1 cellular context compared by ENCODE assay signal in the genomic region with DNA sequence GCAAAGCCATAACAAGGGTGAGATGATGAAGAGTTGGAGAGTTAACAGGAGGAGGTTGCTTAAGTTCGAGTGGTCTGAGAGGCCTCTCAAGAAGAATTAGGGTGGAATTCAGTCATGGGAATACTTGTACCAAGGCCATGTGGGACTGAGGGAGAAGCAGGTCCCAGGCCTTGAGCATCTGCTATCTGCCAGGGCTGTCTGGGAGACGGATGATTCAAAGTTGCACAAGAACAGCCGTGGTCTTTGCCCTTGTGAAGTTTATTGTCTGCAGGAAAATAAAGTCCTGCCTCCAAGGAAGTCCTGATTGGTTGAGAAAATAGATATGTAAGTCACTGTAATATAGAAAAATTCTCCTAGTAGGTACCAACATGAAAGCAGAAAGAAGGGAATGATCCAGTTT.
TF ChIP-seq lines count a peak whose summit lies in the region.

No MANE protein-coding gene starts in this region.

TF ChIP-seq in HepG2, 621 proteins besides CTCF, POLR2A, EP300 and RAD21 (continued from another document and continues in another):
- TF ChIP-seq ATF7 (IDR thresholded peaks at IDR 0.05) (no peak), ATF7 (CRISPR knock-in tag; IDR thresholded peaks at IDR 0.05) (no peak), SYNCRIP (IDR thresholded peaks at IDR 0.05; ENCODE audit: insufficient read depth, low read depth, low read length) (no peak), NR2F2 (IDR thresholded peaks at IDR 0.05; ENCODE audit: borderline replicate concordance, low read depth) (no peak), TBX3 (IDR thresholded peaks at IDR 0.05; ENCODE audit: borderline replicate concordance) (no peak), TCF7 (IDR thresholded peaks at IDR 0.05; ENCODE audit: low read depth) (no peak), TARDBP (CRISPR knock-in tag; IDR thresholded peaks at IDR 0.05) (no peak), ZNF138 (CRISPR knock-in tag; IDR thresholded peaks at IDR 0.05; ENCODE audit: low read depth) (no peak), ZNF747 (CRISPR knock-in tag; IDR thresholded peaks at IDR 0.05; ENCODE audit: borderline replicate concordance) (no peak), NONO (IDR thresholded peaks at IDR 0.05) (no peak), NONO (CRISPR knock-in tag; conservative IDR thresholded peaks at IDR 0.05) (no peak), ZNF766 (CRISPR knock-in tag; IDR thresholded peaks at IDR 0.05; ENCODE audit: borderline replicate concordance) (no peak), RORA (CRISPR knock-in tag; IDR thresholded peaks at IDR 0.05) (no peak), KDM5A (IDR thresholded peaks at IDR 0.05; ENCODE audit: borderline replicate concordance, low read length) (no peak), HDAC1 (CRISPR knock-in tag; IDR thresholded peaks at IDR 0.05) (peak; percentile 45; the same call in 1 of the 2 replicates), KAT8 (CRISPR knock-in tag; IDR thresholded peaks at IDR 0.05) (no peak), TMF1 (CRISPR knock-in tag; IDR thresholded peaks at IDR 0.05; ENCODE audit: low read depth) (no peak), HMGA1 (CRISPR knock-in tag; conservative IDR thresholded peaks at IDR 0.05) (no peak), NCOA2 (CRISPR knock-in tag; IDR thresholded peaks at IDR 0.05) (peak; percentile 19; the same call in 1 of the 2 replicates), HOXA9 (CRISPR knock-in tag; IDR thresholded peaks at IDR 0.05; ENCODE audit: borderline replicate concordance) (no peak), BORCS8-MEF2B (CRISPR knock-in tag; IDR thresholded peaks at IDR 0.05) (no peak), TGIF2 (CRISPR knock-in tag; IDR thresholded peaks at IDR 0.05) (0 out of 2 replicates have a peak, but pooled peaks have one; percentile 36), RFXAP (CRISPR knock-in tag; IDR thresholded peaks at IDR 0.05; ENCODE audit: borderline replicate concordance) (no peak), CCDC6 (CRISPR knock-in tag; IDR thresholded peaks at IDR 0.05) (no peak; the same call in 1 of the 2 replicates), RCOR2 (CRISPR knock-in tag; IDR thresholded peaks at IDR 0.05) (no peak), ZNF337 (CRISPR knock-in tag; IDR thresholded peaks at IDR 0.05; ENCODE audit: borderline replicate concordance, low read depth) (0 out of 2 replicates have a peak, but pooled peaks have one; percentile 34), ZNF839 (CRISPR knock-in tag; IDR thresholded peaks at IDR 0.05; ENCODE audit: borderline replicate concordance) (no peak), CBFB (CRISPR knock-in tag; IDR thresholded peaks at IDR 0.05) (no peak), HOXD1 (CRISPR knock-in tag; IDR thresholded peaks at IDR 0.05) (0 out of 2 replicates have a peak, but pooled peaks have one; percentile 67), ZNF598 (CRISPR knock-in tag; IDR thresholded peaks at IDR 0.05; ENCODE audit: borderline replicate concordance) (no peak), MXD4 (CRISPR knock-in tag; IDR thresholded peaks at IDR 0.05) (no peak), MED13 (CRISPR knock-in tag; IDR thresholded peaks at IDR 0.05) (no peak), ZNF326 (CRISPR knock-in tag; IDR thresholded peaks at IDR 0.05; ENCODE audit: borderline replicate concordance) (no peak), BCL6 (CRISPR knock-in tag; IDR thresholded peaks at IDR 0.05) (peak; percentile 46; the same call in 1 of the 2 replicates), TEAD2 (CRISPR knock-in tag; IDR thresholded peaks at IDR 0.05) (no peak), ARHGAP35 (CRISPR knock-in tag; IDR thresholded peaks at IDR 0.05; ENCODE audit: borderline replicate concordance) (no peak), ZBTB38 (CRISPR knock-in tag; IDR thresholded peaks at IDR 0.05) (no peak), JDP2 (CRISPR knock-in tag; IDR thresholded peaks at IDR 0.05; ENCODE audit: borderline replicate concordance) (no peak), ZSCAN31 (CRISPR knock-in tag; IDR thresholded peaks at IDR 0.05; ENCODE audit: low read depth) (no peak), TAF15 (IDR thresholded peaks at IDR 0.05; ENCODE audit: low read depth, low read length, poor library complexity, severe bottlenecking) (no peak), ZNF749 (CRISPR knock-in tag; IDR thresholded peaks at IDR 0.05; ENCODE audit: borderline replicate concordance) (no peak), ZNF335 (CRISPR knock-in tag; IDR thresholded peaks at IDR 0.05) (no peak), JARID2 (CRISPR knock-in tag; IDR thresholded peaks at IDR 0.05; ENCODE audit: insufficient replicate concordance) (no peak), ZNF274 (CRISPR knock-in tag; IDR thresholded peaks at IDR 0.05) (no peak), HNF4G (IDR thresholded peaks at IDR 0.05; ENCODE audit: borderline replicate concordance, low read depth, low read length) (peak; percentile 63; the same call in 1 of the 2 replicates), HNF4G (CRISPR knock-in tag; IDR thresholded peaks at IDR 0.05; ENCODE audit: borderline replicate concordance, low read depth) (no peak)
- TF ChIP-seq, protein P1, sequence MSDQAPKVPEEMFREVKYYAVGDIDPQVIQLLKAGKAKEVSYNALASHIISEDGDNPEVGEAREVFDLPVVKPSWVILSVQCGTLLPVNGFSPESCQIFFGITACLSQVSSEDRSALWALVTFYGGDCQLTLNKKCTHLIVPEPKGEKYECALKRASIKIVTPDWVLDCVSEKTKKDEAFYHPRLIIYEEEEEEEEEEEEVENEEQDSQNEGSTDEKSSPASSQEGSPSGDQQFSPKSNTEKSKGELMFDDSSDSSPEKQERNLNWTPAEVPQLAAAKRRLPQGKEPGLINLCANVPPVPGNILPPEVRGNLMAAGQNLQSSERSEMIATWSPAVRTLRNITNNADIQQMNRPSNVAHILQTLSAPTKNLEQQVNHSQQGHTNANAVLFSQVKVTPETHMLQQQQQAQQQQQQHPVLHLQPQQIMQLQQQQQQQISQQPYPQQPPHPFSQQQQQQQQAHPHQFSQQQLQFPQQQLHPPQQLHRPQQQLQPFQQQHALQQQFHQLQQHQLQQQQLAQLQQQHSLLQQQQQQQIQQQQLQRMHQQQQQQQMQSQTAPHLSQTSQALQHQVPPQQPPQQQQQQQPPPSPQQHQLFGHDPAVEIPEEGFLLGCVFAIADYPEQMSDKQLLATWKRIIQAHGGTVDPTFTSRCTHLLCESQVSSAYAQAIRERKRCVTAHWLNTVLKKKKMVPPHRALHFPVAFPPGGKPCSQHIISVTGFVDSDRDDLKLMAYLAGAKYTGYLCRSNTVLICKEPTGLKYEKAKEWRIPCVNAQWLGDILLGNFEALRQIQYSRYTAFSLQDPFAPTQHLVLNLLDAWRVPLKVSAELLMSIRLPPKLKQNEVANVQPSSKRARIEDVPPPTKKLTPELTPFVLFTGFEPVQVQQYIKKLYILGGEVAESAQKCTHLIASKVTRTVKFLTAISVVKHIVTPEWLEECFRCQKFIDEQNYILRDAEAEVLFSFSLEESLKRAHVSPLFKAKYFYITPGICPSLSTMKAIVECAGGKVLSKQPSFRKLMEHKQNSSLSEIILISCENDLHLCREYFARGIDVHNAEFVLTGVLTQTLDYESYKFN (CRISPR knock-in tag; conservative IDR thresholded peaks at IDR 0.05) = peak; percentile 57
- TF ChIP-seq, protein P2, sequence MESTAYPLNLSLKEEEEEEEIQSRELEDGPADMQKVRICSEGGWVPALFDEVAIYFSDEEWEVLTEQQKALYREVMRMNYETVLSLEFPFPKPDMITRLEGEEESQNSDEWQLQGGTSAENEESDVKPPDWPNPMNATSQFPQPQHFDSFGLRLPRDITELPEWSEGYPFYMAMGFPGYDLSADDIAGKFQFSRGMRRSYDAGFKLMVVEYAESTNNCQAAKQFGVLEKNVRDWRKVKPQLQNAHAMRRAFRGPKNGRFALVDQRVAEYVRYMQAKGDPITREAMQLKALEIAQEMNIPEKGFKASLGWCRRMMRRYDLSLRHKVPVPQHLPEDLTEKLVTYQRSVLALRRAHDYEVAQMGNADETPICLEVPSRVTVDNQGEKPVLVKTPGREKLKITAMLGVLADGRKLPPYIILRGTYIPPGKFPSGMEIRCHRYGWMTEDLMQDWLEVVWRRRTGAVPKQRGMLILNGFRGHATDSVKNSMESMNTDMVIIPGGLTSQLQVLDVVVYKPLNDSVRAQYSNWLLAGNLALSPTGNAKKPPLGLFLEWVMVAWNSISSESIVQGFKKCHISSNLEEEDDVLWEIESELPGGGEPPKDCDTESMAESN (CRISPR knock-in tag; conservative IDR thresholded peaks at IDR 0.05) = no peak
- TF ChIP-seq, protein P3, sequence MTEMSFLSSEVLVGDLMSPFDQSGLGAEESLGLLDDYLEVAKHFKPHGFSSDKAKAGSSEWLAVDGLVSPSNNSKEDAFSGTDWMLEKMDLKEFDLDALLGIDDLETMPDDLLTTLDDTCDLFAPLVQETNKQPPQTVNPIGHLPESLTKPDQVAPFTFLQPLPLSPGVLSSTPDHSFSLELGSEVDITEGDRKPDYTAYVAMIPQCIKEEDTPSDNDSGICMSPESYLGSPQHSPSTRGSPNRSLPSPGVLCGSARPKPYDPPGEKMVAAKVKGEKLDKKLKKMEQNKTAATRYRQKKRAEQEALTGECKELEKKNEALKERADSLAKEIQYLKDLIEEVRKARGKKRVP (CRISPR knock-in tag; IDR thresholded peaks at IDR 0.05) = no peak
- TF ChIP-seq, protein P4, sequence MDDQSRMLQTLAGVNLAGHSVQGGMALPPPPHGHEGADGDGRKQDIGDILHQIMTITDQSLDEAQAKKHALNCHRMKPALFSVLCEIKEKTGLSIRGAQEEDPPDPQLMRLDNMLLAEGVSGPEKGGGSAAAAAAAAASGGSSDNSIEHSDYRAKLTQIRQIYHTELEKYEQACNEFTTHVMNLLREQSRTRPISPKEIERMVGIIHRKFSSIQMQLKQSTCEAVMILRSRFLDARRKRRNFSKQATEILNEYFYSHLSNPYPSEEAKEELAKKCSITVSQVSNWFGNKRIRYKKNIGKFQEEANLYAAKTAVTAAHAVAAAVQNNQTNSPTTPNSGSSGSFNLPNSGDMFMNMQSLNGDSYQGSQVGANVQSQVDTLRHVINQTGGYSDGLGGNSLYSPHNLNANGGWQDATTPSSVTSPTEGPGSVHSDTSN (CRISPR knock-in tag; IDR thresholded peaks at IDR 0.05; ENCODE audit: borderline replicate concordance) = no peak
- TF ChIP-seq, protein P5, sequence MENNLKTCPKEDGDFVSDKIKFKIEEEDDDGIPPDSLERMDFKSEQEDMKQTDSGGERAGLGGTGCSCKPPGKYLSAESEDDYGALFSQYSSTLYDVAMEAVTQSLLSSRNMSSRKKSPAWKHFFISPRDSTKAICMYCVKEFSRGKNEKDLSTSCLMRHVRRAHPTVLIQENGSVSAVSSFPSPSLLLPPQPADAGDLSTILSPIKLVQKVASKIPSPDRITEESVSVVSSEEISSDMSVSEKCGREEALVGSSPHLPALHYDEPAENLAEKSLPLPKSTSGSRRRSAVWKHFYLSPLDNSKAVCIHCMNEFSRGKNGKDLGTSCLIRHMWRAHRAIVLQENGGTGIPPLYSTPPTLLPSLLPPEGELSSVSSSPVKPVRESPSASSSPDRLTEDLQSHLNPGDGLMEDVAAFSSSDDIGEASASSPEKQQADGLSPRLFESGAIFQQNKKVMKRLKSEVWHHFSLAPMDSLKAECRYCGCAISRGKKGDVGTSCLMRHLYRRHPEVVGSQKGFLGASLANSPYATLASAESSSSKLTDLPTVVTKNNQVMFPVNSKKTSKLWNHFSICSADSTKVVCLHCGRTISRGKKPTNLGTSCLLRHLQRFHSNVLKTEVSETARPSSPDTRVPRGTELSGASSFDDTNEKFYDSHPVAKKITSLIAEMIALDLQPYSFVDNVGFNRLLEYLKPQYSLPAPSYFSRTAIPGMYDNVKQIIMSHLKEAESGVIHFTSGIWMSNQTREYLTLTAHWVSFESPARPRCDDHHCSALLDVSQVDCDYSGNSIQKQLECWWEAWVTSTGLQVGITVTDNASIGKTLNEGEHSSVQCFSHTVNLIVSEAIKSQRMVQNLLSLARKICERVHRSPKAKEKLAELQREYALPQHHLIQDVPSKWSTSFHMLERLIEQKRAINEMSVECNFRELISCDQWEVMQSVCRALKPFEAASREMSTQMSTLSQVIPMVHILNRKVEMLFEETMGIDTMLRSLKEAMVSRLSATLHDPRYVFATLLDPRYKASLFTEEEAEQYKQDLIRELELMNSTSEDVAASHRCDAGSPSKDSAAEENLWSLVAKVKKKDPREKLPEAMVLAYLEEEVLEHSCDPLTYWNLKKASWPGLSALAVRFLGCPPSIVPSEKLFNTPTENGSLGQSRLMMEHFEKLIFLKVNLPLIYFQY (CRISPR knock-in tag; IDR thresholded peaks at IDR 0.05; ENCODE audit: borderline replicate concordance) = no peak
- TF ChIP-seq, protein P6, sequence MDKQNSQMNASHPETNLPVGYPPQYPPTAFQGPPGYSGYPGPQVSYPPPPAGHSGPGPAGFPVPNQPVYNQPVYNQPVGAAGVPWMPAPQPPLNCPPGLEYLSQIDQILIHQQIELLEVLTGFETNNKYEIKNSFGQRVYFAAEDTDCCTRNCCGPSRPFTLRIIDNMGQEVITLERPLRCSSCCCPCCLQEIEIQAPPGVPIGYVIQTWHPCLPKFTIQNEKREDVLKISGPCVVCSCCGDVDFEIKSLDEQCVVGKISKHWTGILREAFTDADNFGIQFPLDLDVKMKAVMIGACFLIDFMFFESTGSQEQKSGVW (CRISPR knock-in tag; IDR thresholded peaks at IDR 0.05; ENCODE audit: borderline replicate concordance) = no peak
- TF ChIP-seq, protein P7, sequence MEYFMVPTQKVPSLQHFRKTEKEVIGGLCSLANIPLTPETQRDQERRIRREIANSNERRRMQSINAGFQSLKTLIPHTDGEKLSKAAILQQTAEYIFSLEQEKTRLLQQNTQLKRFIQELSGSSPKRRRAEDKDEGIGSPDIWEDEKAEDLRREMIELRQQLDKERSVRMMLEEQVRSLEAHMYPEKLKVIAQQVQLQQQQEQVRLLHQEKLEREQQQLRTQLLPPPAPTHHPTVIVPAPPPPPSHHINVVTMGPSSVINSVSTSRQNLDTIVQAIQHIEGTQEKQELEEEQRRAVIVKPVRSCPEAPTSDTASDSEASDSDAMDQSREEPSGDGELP (IDR thresholded peaks at IDR 0.05; ENCODE audit: borderline replicate concordance, low read depth) = no peak
- TF ChIP-seq, protein P8, sequence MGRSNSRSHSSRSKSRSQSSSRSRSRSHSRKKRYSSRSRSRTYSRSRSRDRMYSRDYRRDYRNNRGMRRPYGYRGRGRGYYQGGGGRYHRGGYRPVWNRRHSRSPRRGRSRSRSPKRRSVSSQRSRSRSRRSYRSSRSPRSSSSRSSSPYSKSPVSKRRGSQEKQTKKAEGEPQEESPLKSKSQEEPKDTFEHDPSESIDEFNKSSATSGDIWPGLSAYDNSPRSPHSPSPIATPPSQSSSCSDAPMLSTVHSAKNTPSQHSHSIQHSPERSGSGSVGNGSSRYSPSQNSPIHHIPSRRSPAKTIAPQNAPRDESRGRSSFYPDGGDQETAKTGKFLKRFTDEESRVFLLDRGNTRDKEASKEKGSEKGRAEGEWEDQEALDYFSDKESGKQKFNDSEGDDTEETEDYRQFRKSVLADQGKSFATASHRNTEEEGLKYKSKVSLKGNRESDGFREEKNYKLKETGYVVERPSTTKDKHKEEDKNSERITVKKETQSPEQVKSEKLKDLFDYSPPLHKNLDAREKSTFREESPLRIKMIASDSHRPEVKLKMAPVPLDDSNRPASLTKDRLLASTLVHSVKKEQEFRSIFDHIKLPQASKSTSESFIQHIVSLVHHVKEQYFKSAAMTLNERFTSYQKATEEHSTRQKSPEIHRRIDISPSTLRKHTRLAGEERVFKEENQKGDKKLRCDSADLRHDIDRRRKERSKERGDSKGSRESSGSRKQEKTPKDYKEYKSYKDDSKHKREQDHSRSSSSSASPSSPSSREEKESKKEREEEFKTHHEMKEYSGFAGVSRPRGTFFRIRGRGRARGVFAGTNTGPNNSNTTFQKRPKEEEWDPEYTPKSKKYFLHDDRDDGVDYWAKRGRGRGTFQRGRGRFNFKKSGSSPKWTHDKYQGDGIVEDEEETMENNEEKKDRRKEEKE (IDR thresholded peaks at IDR 0.05) = no peak
